In genomic region chr6:11944111-11944510, GRCh38 we compare ENCODE assay signal across 29 cellular contexts.
"Had no signal": no experiment of that assay in that cellular context is flagged by ENCODE, and none has a peak within 500 bp of the region (broad histone marks: within the 10 kb centered on the region; RNA-seq: fewer than 3 reads in every experiment).

No MANE protein-coding gene starts in this region.

- H3K4me3 ChIP-seq: dorsolateral prefrontal cortex, gastrocnemius medialis, mucosa of descending colon, prostate gland, skin epidermis, spleen, thoracic aorta, tibial nerve, upper lobe of left lung had no signal

- H3K27ac ChIP-seq: dorsolateral prefrontal cortex, epithelial cell of prostate, gastrocnemius medialis, neutrophil, parathyroid adenoma, prostate gland, skin epidermis, spleen, thoracic aorta, tibial nerve, upper lobe of left lung had no signal

- H3K9me3 ChIP-seq: gastrocnemius medialis, mucosa of descending colon, neutrophil, prostate gland, spleen, thoracic aorta, tibial nerve, upper lobe of left lung had no signal

- H3K36me3 ChIP-seq: gastrocnemius medialis, neutrophil, prostate gland, spleen, thoracic aorta, tibial nerve, upper lobe of left lung had no signal

- ATAC-seq: esophagus mucosa; gastrocnemius medialis; left cardiac atrium; mucosa of descending colon; natural killer cell treated with Interleukin-12 subunit alpha and Interleukin-12 subunit beta and Interleukin-15 and Interleukin-18, amount 100 ng/mL, for 72 hours; right cardiac atrium; stimulated activated memory B cell treated with anti-CD40 and anti-IgM and Interleukin-4, amounts not matched to agents 10 μg/mL and 1 μg/mL and 100 μg/mL, for 72 hours; stimulated activated naive CD8-positive, alpha-beta T cell treated with anti-CD3 and anti-CD28 coated beads, Interleukin-15, Interleukin-2, amounts not matched to agents 100 U/mL and 50 U/mL, for 24 hours had no signal

- H3K9ac ChIP-seq: parathyroid adenoma had no signal

- H3K27me3 ChIP-seq: dorsolateral prefrontal cortex, gastrocnemius medialis, neutrophil, spleen, tibial nerve, upper lobe of left lung had no signal

- H3K79me2 ChIP-seq: parathyroid adenoma had no signal

- H2AFZ ChIP-seq: parathyroid adenoma had no signal

- FAIRE-seq: urothelium cell line had no signal

- DNase-seq: cerebellar nuclear complex; cortex of kidney; dorsolateral prefrontal cortex; effector CD4-positive, alpha-beta T cell; endodermal cell; foreskin fibroblast; gastrocnemius medialis; head of caudate nucleus; left cardiac atrium; mesenchymal stem cell; mucosa of descending colon; naive B cell; right cardiac atrium; spleen; stimulated activated CD4-positive, alpha-beta T cell treated with anti-CD3 and anti-CD28 coated beads, Interleukin-4, amount 100 ng/mL, for 4 hours; stimulated activated naive CD8-positive, alpha-beta T cell treated with anti-CD3 and anti-CD28 coated beads, Interleukin-15, Interleukin-2, amounts not matched to agents 100 U/mL and 50 U/mL, for 24 hours; substantia nigra; upper lobe of left lung had no signal

- H3K4me1 ChIP-seq: gastrocnemius medialis, parathyroid adenoma, prostate gland, spleen, tibial nerve, upper lobe of left lung had no signal
